ENCODE assay signal across 8 cellular contexts in the genomic region with DNA sequence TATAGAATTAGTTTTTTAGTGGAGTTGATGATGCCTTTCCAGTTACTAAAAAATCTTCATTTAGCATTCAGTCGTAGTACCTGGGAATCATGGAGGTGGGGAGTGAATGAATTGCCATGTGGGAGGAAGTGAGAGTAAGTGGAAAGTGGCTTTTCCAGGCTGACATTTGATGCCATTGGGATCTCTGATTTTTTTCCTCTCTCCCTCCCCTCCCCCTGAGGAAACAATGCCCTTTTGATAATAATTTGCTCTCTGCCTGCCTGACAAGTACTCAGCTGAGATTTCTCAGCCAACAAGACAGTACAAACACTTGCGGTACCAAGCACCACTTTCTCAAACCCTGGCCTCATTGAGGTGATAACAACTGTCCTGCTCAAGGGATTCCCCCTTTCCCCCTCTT. TPM values are rescaled to one million over a fixed set of nuclear protein-coding genes. Genes with fewer than 3 reads are reported as not detected.
DNase-seq lines count a peak whose midpoint lies in the region; ATAC-seq and TF ChIP-seq lines count a peak whose summit lies in the region.
"Had no signal": no experiment of that assay in that cellular context is flagged by ENCODE, and none has a peak within 500 bp of the region (broad histone marks: within the 10 kb centered on the region; RNA-seq: fewer than 3 reads in every experiment).

No MANE protein-coding gene starts in this region.

- DNase-seq in GM23338 (ENCODE audit: low spot score) (no peak), T-cell (no peak), epithelial cell of esophagus (ENCODE audit: low read depth) (no peak), putamen (ENCODE audit: low spot score) (peak; percentile 85), neuronal stem cell (ENCODE audit: low spot score) (no peak)
- DNase-seq: SHP77 had no signal

- peaks cover 74% of the 10 kb centered on the region for H3K79me2 ChIP-seq in GM23338 (replicated peaks; ENCODE audit: insufficient read depth)

- H3K36me3 ChIP-seq in GM23338 (ENCODE audit: insufficient read depth) (peaks cover 38% of the 10 kb centered on the region), neuronal stem cell (replicated peaks in 1 of 2; ENCODE audit: control insufficient read depth in 2 of 2, insufficient read depth in 2 of 2, low read length in 2 of 2) (peaks cover 10 to 57% of the 10 kb centered on the region in 2 donors)

- peaks cover 7% of the 10 kb centered on the region for H3K27me3 Mint-ChIP-seq in GM23338 (ENCODE audit: insufficient read depth, low read depth, poor library complexity)
- no peaks in the 10 kb centered on the region for H3K27me3 Mint-ChIP-seq in T-cell

- no peak overlapping the region for H3K14ac ChIP-seq in neuronal stem cell (ENCODE audit: low read length)

- POLR2A ChIA-PET in T-cell (lab: Charles Lee): no interaction called here

- H2BK15ac ChIP-seq in neuronal stem cell (ENCODE audit: low read length): no peak overlapping the region

- peaks cover 4% of the 10 kb centered on the region for H3K79me1 ChIP-seq in neuronal stem cell (ENCODE audit: low read depth, low read length)

- WGBS in neuronal stem cell (ENCODE audit: extremely low coverage in 2 of 2, insufficient read length in 2 of 2, insufficient replicate concordance in 1 of 2), 2 donors: no CpG with 5 or more reads among the region's 2 CpGs

- H3K27ac Mint-ChIP-seq in GM23338 (no peak overlapping the region), T-cell (peak overlapping the region; percentile 55 to 68)

- H4K20me1 ChIP-seq in GM23338 (replicated peaks; ENCODE audit: insufficient read depth): peaks cover 52% of the 10 kb centered on the region

- no peak overlapping the region for H4K91ac ChIP-seq in neuronal stem cell (ENCODE audit: low read depth, low read length, poor library complexity)

- H3K4me1 ChIP-seq in GM23338 (ENCODE audit: insufficient read depth): peaks cover 26% of the 10 kb centered on the region
- peaks cover 9% of the 10 kb centered on the region in 2 donors for H3K4me1 ChIP-seq in neuronal stem cell (ENCODE audit: control insufficient read depth in 2 of 2, insufficient read depth in 1 of 2, low read depth in 1 of 2, low read length in 2 of 2)

- no peaks in the 10 kb centered on the region for H3K27me3 ChIP-seq in GM23338 (ENCODE audit: insufficient read depth)
- no peaks in the 10 kb centered on the region for H3K27me3 ChIP-seq in neuronal stem cell (ENCODE audit: control insufficient read depth in 3 of 3, insufficient read depth in 3 of 3, low read depth in 1 of 3, low read length in 3 of 3)

- H2BK120ac ChIP-seq in neuronal stem cell (ENCODE audit: low read depth, low read length): no peak overlapping the region

- H3K27ac ChIP-seq in GM23338 (ENCODE audit: low read depth): peak overlapping the region; percentile 50; the same call in 1 of the 2 replicates
- no peak overlapping the region for H3K27ac ChIP-seq in neuronal stem cell (replicated peaks; ENCODE audit: low read length)

- H3K36me3 Mint-ChIP-seq in GM23338 (ENCODE audit: low read depth) (peaks cover 51% of the 10 kb centered on the region), T-cell (peaks cover 23% of the 10 kb centered on the region)

- peak overlapping the region; percentile 93 for H3K4me3 Mint-ChIP-seq in GM23338
- H3K4me3 Mint-ChIP-seq in T-cell: peak overlapping the region; percentile 86 to 90 (median 87)

- H2BK5ac ChIP-seq in neuronal stem cell (ENCODE audit: low read length): no peak overlapping the region

- no peak overlapping the region for H3K4ac ChIP-seq in neuronal stem cell (ENCODE audit: low read length)

- H4K8ac ChIP-seq in neuronal stem cell (ENCODE audit: low read depth, low read length): no peak overlapping the region

- H2BK12ac ChIP-seq in neuronal stem cell (ENCODE audit: low read length): no peak overlapping the region

- H3K9me3 ChIP-seq in neuronal stem cell (replicated peaks in 1 of 2; ENCODE audit: control insufficient read depth in 2 of 2, insufficient read depth in 1 of 2, low read depth in 1 of 2, low read length in 2 of 2): no peaks in the 10 kb centered on the region

- no peak overlapping the region for H3K23ac ChIP-seq in neuronal stem cell (ENCODE audit: low read depth, low read length, poor library complexity)

- CTCF ChIA-PET in T-cell (lab: Charles Lee): no interaction called here

- H3K4me2 ChIP-seq in GM23338: peak overlapping the region; percentile 99
- H3K4me2 ChIP-seq in neuronal stem cell (ENCODE audit: insufficient read depth, low read length, poor library complexity, severe bottlenecking): no peak overlapping the region

- peaks cover 27% of the 10 kb centered on the region for H3F3A ChIP-seq in GM23338 (replicated peaks; ENCODE audit: low read depth)

- H3K9me2 ChIP-seq in GM23338 (ENCODE audit: insufficient read depth): no peaks in the 10 kb centered on the region

- H3K9me3 Mint-ChIP-seq in GM23338 (no peaks in the 10 kb centered on the region), T-cell (no peaks in the 10 kb centered on the region)

- no peak overlapping the region for H3K18ac ChIP-seq in neuronal stem cell (ENCODE audit: low read length)

- H2AK5ac ChIP-seq in neuronal stem cell (ENCODE audit: low read depth, low read length): no peak overlapping the region

- peaks cover 25% of the 10 kb centered on the region for H3K4me1 Mint-ChIP-seq in GM23338
- H3K4me1 Mint-ChIP-seq in T-cell: peaks cover 65 to 76% (median 67%) of the 10 kb centered on the region in 3 donors

- no peak for ATAC-seq in GM23338
- no peak for ATAC-seq in T-cell (replicated peaks in 1 of 4)
- ATAC-seq in GM19328 (IDR thresholded peaks at IDR 0.05; ENCODE audit: unreplicated experiment): no peak
- ATAC-seq in GM19324 (IDR thresholded peaks at IDR 0.05; ENCODE audit: low FRiP score, unreplicated experiment): no peak

- TF ChIP-seq CTCF in GM23338 (conservative IDR thresholded peaks at IDR 0.05; ENCODE audit: low read depth in 2 of 2) (no peak), epithelial cell of esophagus (IDR thresholded peaks at IDR 0.05; ENCODE audit: insufficient read depth, low read depth, low read length, missing control alignments) (no peak)

- H2AFZ ChIP-seq in GM23338 (no peak overlapping the region), neuronal stem cell (ENCODE audit: low read length) (no peak overlapping the region)

- peak overlapping the region; percentile 96 for H3K4me3 ChIP-seq in GM23338
- peak overlapping the region; percentile 81 for H3K4me3 ChIP-seq in epithelial cell of esophagus (ENCODE audit: low read length)
- no peak overlapping the region for H3K4me3 ChIP-seq in neuronal stem cell (ENCODE audit: low read length in 2 of 2)

- no peak overlapping the region for H3K9ac ChIP-seq in neuronal stem cell (ENCODE audit: low read depth, low read length, poor library complexity)

TF ChIP-seq in GM23338, 12 proteins besides CTCF, POLR2A, EP300 and RAD21 (continues in another document):
- no peak for TF ChIP-seq CREB1 (CRISPR knock-in tag; IDR thresholded peaks at IDR 0.05; ENCODE audit: low read depth)
- no peak for TF ChIP-seq EZH2phosphoT487 (IDR thresholded peaks at IDR 0.05; ENCODE audit: unreplicated experiment)
- no peak for TF ChIP-seq JUNB (IDR thresholded peaks at IDR 0.05; ENCODE audit: unreplicated experiment)
- TF ChIP-seq EZH2 (IDR thresholded peaks at IDR 0.05; ENCODE audit: low read depth, unreplicated experiment): no peak

RNA-seq across cellular contexts. Expression of a gene that starts 2.2 kb away (rescaled TPM):
- total RNA-seq in GM23338 (2014; rRNA removed; shearing (Covaris generic)): 74.1 and 78.5 TPM in 2 replicates
- polyA plus RNA-seq in GM23338 (2016; fragmentation: Nextera tagmentation; extraction: Ambion mirVana): 30.1 and 34.1 TPM in 2 replicates
- 10 to 100 TPM; 78.2 to 98.4 (median 91.6) TPM for total RNA-seq in T-cell
- 40.4 TPM for polyA plus RNA-seq in neuronal stem cell (2013, experiment 1 of 2)
- polyA plus RNA-seq in neuronal stem cell (2013, experiment 2 of 2): 40.8 TPM

RNA-seq across cellular contexts. Expression of a gene that starts 17.8 kb away (rescaled TPM):
- total RNA-seq in GM23338 (2014; rRNA removed; shearing (Covaris generic)): 123 and 157 TPM in 2 replicates
- polyA plus RNA-seq in GM23338 (2016; fragmentation: Nextera tagmentation; extraction: Ambion mirVana): 450 and 456 TPM in 2 replicates
- total RNA-seq in T-cell: 10 to 100 TPM; 29.3 to 45.9 (median 35.2) TPM
- polyA plus RNA-seq in neuronal stem cell (2013, experiment 1 of 2): 115 TPM
- polyA plus RNA-seq in neuronal stem cell (2013, experiment 2 of 2): 101 TPM

RNA-seq across cellular contexts. Expression of a gene that starts 34.3 kb away (rescaled TPM):
- total RNA-seq in GM23338 (2014; rRNA removed; shearing (Covaris generic)): 88.5 and 114 TPM in 2 replicates
- 103 and 113 TPM in 2 replicates for polyA plus RNA-seq in GM23338 (2016; fragmentation: Nextera tagmentation; extraction: Ambion mirVana)
- 10 to 100 TPM; 55.6 to 71.7 (median 65.3) TPM for total RNA-seq in T-cell
- polyA plus RNA-seq in neuronal stem cell (2013, experiment 1 of 2): 74.0 TPM
- polyA plus RNA-seq in neuronal stem cell (2013, experiment 2 of 2): 71.0 TPM

RNA-seq across cellular contexts. Expression of a gene that starts 58.0 kb away (rescaled TPM):
- total RNA-seq in GM23338 (2014; rRNA removed; shearing (Covaris generic)): not detected in 2 replicates
- 0.43 and 1.3 TPM in 2 replicates for polyA plus RNA-seq in GM23338 (2016; fragmentation: Nextera tagmentation; extraction: Ambion mirVana)
- total RNA-seq in T-cell: not detected
- polyA plus RNA-seq in neuronal stem cell (2013, experiment 1 of 2): 0.08 TPM
- 0.11 TPM for polyA plus RNA-seq in neuronal stem cell (2013, experiment 2 of 2)

Comparison
In these comparisons a context has a peak if more than half of its experiments do, and no peak if none do; other contexts are left out.
1. H3K4me3 ChIP-seq: peak in GM23338 (single experiment) and epithelial cell of esophagus (single experiment); none in neuronal stem cell (0 of 2).